Comparison of ENCODE assay signal across 25 cellular contexts in genomic region chr6:109164331-109164730, GRCh38.
"Had no signal": no experiment of that assay in that cellular context is flagged by ENCODE, and none has a peak within 500 bp of the region (broad histone marks: within the 10 kb centered on the region; RNA-seq: fewer than 3 reads in every experiment).

No MANE protein-coding gene starts in this region.

- ATAC-seq: activated CD8-positive, alpha-beta T cell treated with anti-CD3 and anti-CD28 coated beads for 36 hours; activated T-cell treated with anti-CD3 and anti-CD28 coated beads, Interleukin-2, amount 50 U/mL, for 72 hours; activated T-helper 17 cell treated with anti-CD3 and anti-CD28 coated beads, Interleukin-2, amount 50 U/mL, for 72 hours; PC-3 had no signal

- DNase-seq: activated CD4-positive, alpha-beta T cell treated with anti-CD3 and anti-CD28 coated beads, Interleukin-2, amount 10 ng/mL, durations not matched to agents 24 days and 14 days; activated CD4-positive, alpha-beta T cell treated with anti-CD3 and anti-CD28 coated beads, Interleukin-2, amount 50 U/mL, for 4 hours; activated CD8-positive, alpha-beta T cell treated with anti-CD3 and anti-CD28 coated beads for 36 hours; activated effector memory CD4-positive, alpha-beta T cell treated with anti-CD3 and anti-CD28 coated beads, Interleukin-2, amount 50 U/mL, for 16 hours; activated naive CD4-positive, alpha-beta T cell; activated naive CD4-positive, alpha-beta T cell treated with anti-CD3 and anti-CD28 coated beads, Interleukin-2, amount 50 U/mL, for 16 hours; activated naive CD8-positive, alpha-beta T cell treated with anti-CD3 and anti-CD28 coated beads for 36 hours; activated T-cell treated with anti-CD3 and anti-CD28 coated beads, Interleukin-2, amount 50 U/mL, for 1 hour; activated T-cell treated with anti-CD3 and anti-CD28 coated beads, Interleukin-2, amount 50 U/mL, for 72 hours; amniotic stem cell; aorta; Karpas-422; KBM-7; MM.1S; MV-4-11; NCI-H1092; NCI-H1436 treated with DMSO at 0.1 percent for 48 hours; NCI-H1694 treated with DMSO at 0.1 percent for 48 hours; NCI-H2029; NCI-H345; NCI-H524 treated with DMSO at 0.1 percent for 48 hours; NK-92 treated with Interleukin-12 subunit alpha and Interleukin-12 subunit beta, amount 100 ng/mL, for 24 hours; PC-3; Right ventricle myocardium superior had no signal
